ENCODE assay signal across 2 cellular contexts in the genomic region with DNA sequence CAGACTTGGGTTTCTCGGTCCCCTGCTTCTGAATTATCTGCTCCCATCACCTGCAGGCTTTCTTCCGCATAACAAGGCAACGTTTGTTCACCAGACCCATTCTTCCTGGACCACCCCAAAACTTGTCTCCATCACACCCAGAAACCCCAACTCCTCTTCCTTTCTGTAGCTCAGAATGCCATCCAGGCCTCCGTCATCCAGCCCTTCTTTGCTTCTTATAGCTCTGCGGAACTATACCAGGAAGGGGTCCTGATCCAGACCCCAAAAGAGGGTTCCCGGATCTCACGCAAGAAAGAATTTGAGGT.
TF ChIP-seq lines count a peak whose summit lies in the region.

No MANE protein-coding gene starts in this region.

TF ChIP-seq in IMR-90, 13 proteins besides CTCF, POLR2A, EP300 and RAD21:
- no peak for TF ChIP-seq FOS (IDR thresholded peaks at IDR 0.05; ENCODE audit: low read depth, low read length)
- no peak for TF ChIP-seq BHLHE40 (IDR thresholded peaks at IDR 0.05; ENCODE audit: low read depth, low read length)
- TF ChIP-seq, protein P1, sequence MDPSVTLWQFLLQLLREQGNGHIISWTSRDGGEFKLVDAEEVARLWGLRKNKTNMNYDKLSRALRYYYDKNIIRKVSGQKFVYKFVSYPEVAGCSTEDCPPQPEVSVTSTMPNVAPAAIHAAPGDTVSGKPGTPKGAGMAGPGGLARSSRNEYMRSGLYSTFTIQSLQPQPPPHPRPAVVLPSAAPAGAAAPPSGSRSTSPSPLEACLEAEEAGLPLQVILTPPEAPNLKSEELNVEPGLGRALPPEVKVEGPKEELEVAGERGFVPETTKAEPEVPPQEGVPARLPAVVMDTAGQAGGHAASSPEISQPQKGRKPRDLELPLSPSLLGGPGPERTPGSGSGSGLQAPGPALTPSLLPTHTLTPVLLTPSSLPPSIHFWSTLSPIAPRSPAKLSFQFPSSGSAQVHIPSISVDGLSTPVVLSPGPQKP (IDR thresholded peaks at IDR 0.05; ENCODE audit: borderline replicate concordance, low read depth, low read length), result no peak

TF ChIP-seq in K562, 482 proteins besides CTCF, POLR2A, EP300 and RAD21:
- TF ChIP-seq HDAC6 (IDR thresholded peaks at IDR 0.05; ENCODE audit: low read depth, low read length) (no peak), CTBP1 (IDR thresholded peaks at IDR 0.05; ENCODE audit: borderline replicate concordance) (peak; percentile 50), ZNF707 (CRISPR knock-in tag; conservative IDR thresholded peaks at IDR 0.05) (no peak), ARHGAP35 (IDR thresholded peaks at IDR 0.05; ENCODE audit: partially characterized antibody) (no peak), ETV5 (CRISPR knock-in tag; IDR thresholded peaks at IDR 0.05; ENCODE audit: low read depth) (0 out of 2 replicates have a peak, but pooled peaks have one; percentile 1), ILK (tag; IDR thresholded peaks at IDR 0.05; ENCODE audit: borderline replicate concordance, low read depth) (no peak), SREBF1 (IDR thresholded peaks at IDR 0.05; ENCODE audit: borderline replicate concordance, low read depth, low read length) (no peak), CREM (IDR thresholded peaks at IDR 0.05; ENCODE audit: low read depth) (0 out of 2 replicates have a peak, but pooled peaks have one; percentile 0), CAMTA2 (CRISPR knock-in tag; conservative IDR thresholded peaks at IDR 0.05) (no peak), ATF1 (CRISPR knock-in tag; IDR thresholded peaks at IDR 0.05) (no peak), ATF1 (tag; IDR thresholded peaks at IDR 0.05) (0 out of 2 replicates have a peak, but pooled peaks have one; percentile 16), ZNF785 (CRISPR knock-in tag; IDR thresholded peaks at IDR 0.05) (no peak), U2AF1 (optimal IDR thresholded peaks at IDR 0.05; ENCODE audit: low read depth, low read length) (no peak), MAZ (CRISPR knock-in tag; conservative IDR thresholded peaks at IDR 0.05 in 1 of 2, IDR thresholded peaks at IDR 0.05 in 1 of 2) (no peak), SMARCA5 (IDR thresholded peaks at IDR 0.05) (peak; percentile 72; the same call in 1 of the 2 replicates), PHF20 (IDR thresholded peaks at IDR 0.05; ENCODE audit: partially characterized antibody) (no peak), RBFOX2 (IDR thresholded peaks at IDR 0.05; ENCODE audit: low read depth, low read length) (0 out of 2 replicates have a peak, but pooled peaks have one; percentile 10), ZNF41 (CRISPR knock-in tag; conservative IDR thresholded peaks at IDR 0.05) (no peak), ESRRB (CRISPR knock-in tag; IDR thresholded peaks at IDR 0.05; ENCODE audit: borderline replicate concordance) (no peak), HNRNPH1 (optimal IDR thresholded peaks at IDR 0.05; ENCODE audit: low read depth, low read length) (no peak), ZFX (CRISPR knock-in tag; IDR thresholded peaks at IDR 0.05) (no peak), CBX2 (IDR thresholded peaks at IDR 0.05; ENCODE audit: insufficient read depth, low read length, poor library complexity, severe bottlenecking) (no peak), POLR3A (IDR thresholded peaks at IDR 0.05; ENCODE audit: borderline replicate concordance, extremely low read depth, insufficient read depth, insufficient read length) (no peak), ZEB2 (IDR thresholded peaks at IDR 0.05) (peak; percentile 58; the same call in 1 of the 2 replicates), FOXJ2 (tag; IDR thresholded peaks at IDR 0.05) (no peak)
- TF ChIP-seq, protein P2, sequence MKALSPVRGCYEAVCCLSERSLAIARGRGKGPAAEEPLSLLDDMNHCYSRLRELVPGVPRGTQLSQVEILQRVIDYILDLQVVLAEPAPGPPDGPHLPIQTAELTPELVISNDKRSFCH (CRISPR knock-in tag; IDR thresholded peaks at IDR 0.05), result no peak
- TF ChIP-seq, protein P2 (tag; IDR thresholded peaks at IDR 0.05), result no peak
- TF ChIP-seq, protein P3, sequence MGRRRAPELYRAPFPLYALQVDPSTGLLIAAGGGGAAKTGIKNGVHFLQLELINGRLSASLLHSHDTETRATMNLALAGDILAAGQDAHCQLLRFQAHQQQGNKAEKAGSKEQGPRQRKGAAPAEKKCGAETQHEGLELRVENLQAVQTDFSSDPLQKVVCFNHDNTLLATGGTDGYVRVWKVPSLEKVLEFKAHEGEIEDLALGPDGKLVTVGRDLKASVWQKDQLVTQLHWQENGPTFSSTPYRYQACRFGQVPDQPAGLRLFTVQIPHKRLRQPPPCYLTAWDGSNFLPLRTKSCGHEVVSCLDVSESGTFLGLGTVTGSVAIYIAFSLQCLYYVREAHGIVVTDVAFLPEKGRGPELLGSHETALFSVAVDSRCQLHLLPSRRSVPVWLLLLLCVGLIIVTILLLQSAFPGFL (CRISPR knock-in tag; IDR thresholded peaks at IDR 0.05), result 0 out of 2 replicates have a peak, but pooled peaks have one; percentile 26
- TF ChIP-seq, protein P4, sequence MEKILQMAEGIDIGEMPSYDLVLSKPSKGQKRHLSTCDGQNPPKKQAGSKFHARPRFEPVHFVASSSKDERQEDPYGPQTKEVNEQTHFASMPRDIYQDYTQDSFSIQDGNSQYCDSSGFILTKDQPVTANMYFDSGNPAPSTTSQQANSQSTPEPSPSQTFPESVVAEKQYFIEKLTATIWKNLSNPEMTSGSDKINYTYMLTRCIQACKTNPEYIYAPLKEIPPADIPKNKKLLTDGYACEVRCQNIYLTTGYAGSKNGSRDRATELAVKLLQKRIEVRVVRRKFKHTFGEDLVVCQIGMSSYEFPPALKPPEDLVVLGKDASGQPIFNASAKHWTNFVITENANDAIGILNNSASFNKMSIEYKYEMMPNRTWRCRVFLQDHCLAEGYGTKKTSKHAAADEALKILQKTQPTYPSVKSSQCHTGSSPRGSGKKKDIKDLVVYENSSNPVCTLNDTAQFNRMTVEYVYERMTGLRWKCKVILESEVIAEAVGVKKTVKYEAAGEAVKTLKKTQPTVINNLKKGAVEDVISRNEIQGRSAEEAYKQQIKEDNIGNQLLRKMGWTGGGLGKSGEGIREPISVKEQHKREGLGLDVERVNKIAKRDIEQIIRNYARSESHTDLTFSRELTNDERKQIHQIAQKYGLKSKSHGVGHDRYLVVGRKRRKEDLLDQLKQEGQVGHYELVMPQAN (IDR thresholded peaks at IDR 0.05; ENCODE audit: borderline replicate concordance), result peak; percentile 14; the same call in 1 of the 2 replicates
- TF ChIP-seq, protein P5, sequence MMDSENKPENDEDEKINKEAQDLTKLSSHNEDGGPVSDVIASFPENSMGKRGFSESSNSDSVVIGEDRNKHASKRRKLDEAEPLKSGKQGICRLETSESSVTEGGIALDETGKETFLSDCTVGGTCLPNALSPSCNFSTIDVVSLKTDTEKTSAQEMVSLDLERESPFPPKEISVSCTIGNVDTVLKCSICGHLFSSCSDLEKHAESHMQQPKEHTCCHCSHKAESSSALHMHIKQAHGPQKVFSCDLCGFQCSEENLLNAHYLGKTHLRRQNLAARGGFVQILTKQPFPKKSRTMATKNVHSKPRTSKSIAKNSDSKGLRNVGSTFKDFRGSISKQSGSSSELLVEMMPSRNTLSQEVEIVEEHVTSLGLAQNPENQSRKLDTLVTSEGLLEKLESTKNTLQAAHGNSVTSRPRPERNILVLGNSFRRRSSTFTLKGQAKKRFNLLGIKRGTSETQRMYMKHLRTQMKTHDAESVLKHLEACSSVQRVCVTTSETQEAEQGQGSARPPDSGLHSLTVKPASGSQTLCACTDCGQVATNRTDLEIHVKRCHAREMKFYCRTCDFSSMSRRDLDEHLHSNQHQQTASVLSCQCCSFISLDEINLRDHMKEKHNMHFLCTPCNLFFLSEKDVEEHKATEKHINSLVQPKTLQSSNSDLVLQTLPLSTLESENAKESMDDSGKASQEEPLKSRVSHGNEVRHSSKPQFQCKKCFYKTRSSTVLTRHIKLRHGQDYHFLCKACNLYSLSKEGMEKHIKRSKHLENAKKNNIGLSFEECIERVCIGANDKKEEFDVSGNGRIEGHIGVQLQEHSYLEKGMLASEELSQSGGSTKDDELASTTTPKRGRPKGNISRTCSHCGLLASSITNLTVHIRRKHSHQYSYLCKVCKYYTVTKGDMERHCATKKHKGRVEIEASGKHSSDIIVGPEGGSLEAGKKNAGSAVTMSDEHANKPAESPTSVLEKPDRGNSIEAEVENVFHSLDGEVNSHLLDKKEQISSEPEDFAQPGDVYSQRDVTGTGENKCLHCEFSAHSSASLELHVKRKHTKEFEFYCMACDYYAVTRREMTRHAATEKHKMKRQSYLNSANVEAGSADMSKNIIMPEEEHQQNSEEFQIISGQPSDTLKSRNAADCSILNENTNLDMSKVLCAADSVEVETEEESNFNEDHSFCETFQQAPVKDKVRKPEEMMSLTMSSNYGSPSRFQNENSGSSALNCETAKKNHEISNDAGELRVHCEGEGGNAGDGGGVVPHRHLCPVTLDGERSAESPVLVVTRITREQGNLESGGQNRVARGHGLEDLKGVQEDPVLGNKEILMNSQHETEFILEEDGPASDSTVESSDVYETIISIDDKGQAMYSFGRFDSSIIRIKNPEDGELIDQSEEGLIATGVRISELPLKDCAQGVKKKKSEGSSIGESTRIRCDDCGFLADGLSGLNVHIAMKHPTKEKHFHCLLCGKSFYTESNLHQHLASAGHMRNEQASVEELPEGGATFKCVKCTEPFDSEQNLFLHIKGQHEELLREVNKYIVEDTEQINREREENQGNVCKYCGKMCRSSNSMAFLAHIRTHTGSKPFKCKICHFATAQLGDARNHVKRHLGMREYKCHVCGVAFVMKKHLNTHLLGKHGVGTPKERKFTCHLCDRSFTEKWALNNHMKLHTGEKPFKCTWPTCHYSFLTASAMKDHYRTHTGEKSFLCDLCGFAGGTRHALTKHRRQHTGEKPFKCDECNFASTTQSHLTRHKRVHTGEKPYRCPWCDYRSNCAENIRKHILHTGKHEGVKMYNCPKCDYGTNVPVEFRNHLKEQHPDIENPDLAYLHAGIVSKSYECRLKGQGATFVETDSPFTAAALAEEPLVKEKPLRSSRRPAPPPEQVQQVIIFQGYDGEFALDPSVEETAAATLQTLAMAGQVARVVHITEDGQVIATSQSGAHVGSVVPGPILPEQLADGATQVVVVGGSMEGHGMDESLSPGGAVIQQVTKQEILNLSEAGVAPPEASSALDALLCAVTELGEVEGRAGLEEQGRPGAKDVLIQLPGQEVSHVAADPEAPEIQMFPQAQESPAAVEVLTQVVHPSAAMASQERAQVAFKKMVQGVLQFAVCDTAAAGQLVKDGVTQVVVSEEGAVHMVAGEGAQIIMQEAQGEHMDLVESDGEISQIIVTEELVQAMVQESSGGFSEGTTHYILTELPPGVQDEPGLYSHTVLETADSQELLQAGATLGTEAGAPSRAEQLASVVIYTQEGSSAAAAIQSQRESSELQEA (IDR thresholded peaks at IDR 0.05; ENCODE audit: low read depth), result peak; percentile 56; the same call in 1 of the 2 replicates
- TF ChIP-seq, protein P6, sequence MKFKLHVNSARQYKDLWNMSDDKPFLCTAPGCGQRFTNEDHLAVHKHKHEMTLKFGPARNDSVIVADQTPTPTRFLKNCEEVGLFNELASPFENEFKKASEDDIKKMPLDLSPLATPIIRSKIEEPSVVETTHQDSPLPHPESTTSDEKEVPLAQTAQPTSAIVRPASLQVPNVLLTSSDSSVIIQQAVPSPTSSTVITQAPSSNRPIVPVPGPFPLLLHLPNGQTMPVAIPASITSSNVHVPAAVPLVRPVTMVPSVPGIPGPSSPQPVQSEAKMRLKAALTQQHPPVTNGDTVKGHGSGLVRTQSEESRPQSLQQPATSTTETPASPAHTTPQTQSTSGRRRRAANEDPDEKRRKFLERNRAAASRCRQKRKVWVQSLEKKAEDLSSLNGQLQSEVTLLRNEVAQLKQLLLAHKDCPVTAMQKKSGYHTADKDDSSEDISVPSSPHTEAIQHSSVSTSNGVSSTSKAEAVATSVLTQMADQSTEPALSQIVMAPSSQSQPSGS (CRISPR knock-in tag; IDR thresholded peaks at IDR 0.05), result no peak
- TF ChIP-seq, protein P7, sequence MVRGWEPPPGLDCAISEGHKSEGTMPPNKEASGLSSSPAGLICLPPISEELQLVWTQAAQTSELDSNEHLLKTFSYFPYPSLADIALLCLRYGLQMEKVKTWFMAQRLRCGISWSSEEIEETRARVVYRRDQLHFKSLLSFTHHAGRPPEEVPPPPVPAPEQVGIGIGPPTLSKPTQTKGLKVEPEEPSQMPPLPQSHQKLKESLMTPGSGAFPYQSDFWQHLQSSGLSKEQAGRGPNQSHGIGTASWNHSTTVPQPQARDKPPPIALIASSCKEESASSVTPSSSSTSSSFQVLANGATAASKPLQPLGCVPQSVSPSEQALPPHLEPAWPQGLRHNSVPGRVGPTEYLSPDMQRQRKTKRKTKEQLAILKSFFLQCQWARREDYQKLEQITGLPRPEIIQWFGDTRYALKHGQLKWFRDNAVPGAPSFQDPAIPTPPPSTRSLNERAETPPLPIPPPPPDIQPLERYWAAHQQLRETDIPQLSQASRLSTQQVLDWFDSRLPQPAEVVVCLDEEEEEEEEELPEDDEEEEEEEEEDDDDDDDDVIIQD (CRISPR knock-in tag; IDR thresholded peaks at IDR 0.05), result no peak
- TF ChIP-seq, protein P8, sequence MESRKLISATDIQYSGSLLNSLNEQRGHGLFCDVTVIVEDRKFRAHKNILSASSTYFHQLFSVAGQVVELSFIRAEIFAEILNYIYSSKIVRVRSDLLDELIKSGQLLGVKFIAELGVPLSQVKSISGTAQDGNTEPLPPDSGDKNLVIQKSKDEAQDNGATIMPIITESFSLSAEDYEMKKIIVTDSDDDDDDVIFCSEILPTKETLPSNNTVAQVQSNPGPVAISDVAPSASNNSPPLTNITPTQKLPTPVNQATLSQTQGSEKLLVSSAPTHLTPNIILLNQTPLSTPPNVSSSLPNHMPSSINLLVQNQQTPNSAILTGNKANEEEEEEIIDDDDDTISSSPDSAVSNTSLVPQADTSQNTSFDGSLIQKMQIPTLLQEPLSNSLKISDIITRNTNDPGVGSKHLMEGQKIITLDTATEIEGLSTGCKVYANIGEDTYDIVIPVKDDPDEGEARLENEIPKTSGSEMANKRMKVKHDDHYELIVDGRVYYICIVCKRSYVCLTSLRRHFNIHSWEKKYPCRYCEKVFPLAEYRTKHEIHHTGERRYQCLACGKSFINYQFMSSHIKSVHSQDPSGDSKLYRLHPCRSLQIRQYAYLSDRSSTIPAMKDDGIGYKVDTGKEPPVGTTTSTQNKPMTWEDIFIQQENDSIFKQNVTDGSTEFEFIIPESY (CRISPR knock-in tag; IDR thresholded peaks at IDR 0.05), result no peak
